Comparison of ENCODE assay signal across 1 cellular context in genomic region chr16:87392823-87393679, GRCh38.
A peak's percentile ranks its signal among the peaks of the same experiment; 100 is the strongest.
TF ChIP-seq lines count a peak whose summit lies in the region.

No MANE protein-coding gene starts in this region.

TF ChIP-seq in IMR-90, 13 proteins besides CTCF, POLR2A, EP300 and RAD21:
- TF ChIP-seq ELK1 (IDR thresholded peaks at IDR 0.05; ENCODE audit: borderline replicate concordance, low read depth, low read length) (no peak), MXI1 (IDR thresholded peaks at IDR 0.05; ENCODE audit: borderline replicate concordance, low read depth, low read length) (peak; percentile 55; the same call in 1 of the 2 replicates), BHLHE40 (IDR thresholded peaks at IDR 0.05; ENCODE audit: low read depth, low read length) (peak; percentile 51; the same call in 1 of the 2 replicates)
